In genomic region chr1:31931241-31932225, GRCh38 we compare ENCODE assay signal across 8 cellular contexts. TPM values are rescaled to one million over a fixed set of nuclear protein-coding genes. Genes with fewer than 3 reads are reported as not detected.
DNase-seq lines count a peak whose midpoint lies in the region; ATAC-seq and TF ChIP-seq lines count a peak whose summit lies in the region.

No MANE protein-coding gene starts in this region.

- peak overlapping the region; percentile 38; the same call in 1 of the 2 replicates for H3K4me3 ChIP-seq in HUES48 (ENCODE audit: low read depth, low read length)
- peak overlapping the region; percentile 50 for H3K4me3 ChIP-seq in iPS-20b (ENCODE audit: low read length)

- H3K9ac ChIP-seq in HUES48 (ENCODE audit: low read depth, low read length) (no peak overlapping the region), iPS-20b (ENCODE audit: low read depth, low read length) (peak overlapping the region; percentile 19; the same call in 1 of the 2 replicates)

- peak overlapping the region; percentile 97 for H3K4me3 Mint-ChIP-seq in activated T-helper 17 cell treated with anti-CD3 and anti-CD28 coated beads, Interleukin-2, amount 50 U/mL, for 72 hours
- H3K4me3 Mint-ChIP-seq in type B pancreatic cell: no peak overlapping the region

- no peaks in the 10 kb centered on the region for H3K27me3 Mint-ChIP-seq in activated T-helper 17 cell treated with anti-CD3 and anti-CD28 coated beads, Interleukin-2, amount 50 U/mL, for 72 hours
- H3K27me3 Mint-ChIP-seq in type B pancreatic cell: no peaks in the 10 kb centered on the region

- H3K9me3 Mint-ChIP-seq in activated T-helper 17 cell treated with anti-CD3 and anti-CD28 coated beads, Interleukin-2, amount 50 U/mL, for 72 hours: no peaks in the 10 kb centered on the region
- no peaks in the 10 kb centered on the region for H3K9me3 Mint-ChIP-seq in type B pancreatic cell

- H3K27ac Mint-ChIP-seq in activated T-helper 17 cell treated with anti-CD3 and anti-CD28 coated beads, Interleukin-2, amount 50 U/mL, for 72 hours: peak overlapping the region; percentile 97
- peak overlapping the region; percentile 30 for H3K27ac Mint-ChIP-seq in type B pancreatic cell

- H3K36me3 Mint-ChIP-seq in activated T-helper 17 cell treated with anti-CD3 and anti-CD28 coated beads, Interleukin-2, amount 50 U/mL, for 72 hours (ENCODE audit: low read depth): peaks cover 84% of the 10 kb centered on the region
- peaks cover 6% of the 10 kb centered on the region for H3K36me3 Mint-ChIP-seq in type B pancreatic cell

- peaks cover 64% of the 10 kb centered on the region for H3K4me1 Mint-ChIP-seq in activated T-helper 17 cell treated with anti-CD3 and anti-CD28 coated beads, Interleukin-2, amount 50 U/mL, for 72 hours
- peaks cover 61% of the 10 kb centered on the region for H3K4me1 Mint-ChIP-seq in type B pancreatic cell (ENCODE audit: unreplicated experiment)

- peak; percentile 51 for DNase-seq in AG08395 (ENCODE audit: low spot score)
- DNase-seq in type B pancreatic cell (ENCODE audit: extremely low spot score, unreplicated experiment): no peak
- no peak for DNase-seq in GM20000 (ENCODE audit: low spot score)
- no peak for DNase-seq in stimulated activated CD4-positive, alpha-beta T cell treated with anti-CD3 and anti-CD28 coated beads, Interleukin-2, amount 100 ng/mL, for 24 hours

- peak; percentile 38 for ATAC-seq in activated T-helper 17 cell treated with anti-CD3 and anti-CD28 coated beads, Interleukin-2, amount 50 U/mL, for 72 hours (replicated peaks)
- ATAC-seq in GM18868 (IDR thresholded peaks at IDR 0.05; ENCODE audit: unreplicated experiment): no peak

- no peaks in the 10 kb centered on the region; the same call in 1 of the 2 replicates for H3K36me3 ChIP-seq in HUES48 (ENCODE audit: control insufficient read depth, insufficient read depth, low read length)
- H3K36me3 ChIP-seq in iPS-20b (ENCODE audit: insufficient read depth, low read depth, low read length): no peaks in the 10 kb centered on the region

- H3K4me1 ChIP-seq in HUES48 (ENCODE audit: control insufficient read depth, insufficient read depth, low read length) (peaks cover 61% of the 10 kb centered on the region), iPS-20b (ENCODE audit: insufficient read depth, low read length) (peaks cover 48% of the 10 kb centered on the region)

- H3K27ac ChIP-seq in HUES48 (ENCODE audit: low read depth, low read length): peak overlapping the region; percentile 95
- H3K27ac ChIP-seq in iPS-20b (ENCODE audit: low read length): no peak overlapping the region

- H3K27me3 ChIP-seq in HUES48 (ENCODE audit: control insufficient read depth, insufficient read depth, low read length): no peaks in the 10 kb centered on the region
- H3K27me3 ChIP-seq in iPS-20b (ENCODE audit: insufficient read depth, low read length): no peaks in the 10 kb centered on the region

- TF ChIP-seq CTCF in type B pancreatic cell (conservative IDR thresholded peaks at IDR 0.05): no peak
- no peak for TF ChIP-seq CTCF in GM20000 (IDR thresholded peaks at IDR 0.05; ENCODE audit: extremely low read depth, missing control alignments)

- H3K9me3 ChIP-seq in HUES48 (ENCODE audit: control insufficient read depth, insufficient read depth, low read length): no peaks in the 10 kb centered on the region
- no peaks in the 10 kb centered on the region for H3K9me3 ChIP-seq in iPS-20b (ENCODE audit: insufficient read depth, low read depth, low read length)

RNA-seq across cellular contexts. Expression of gene PTP4A2, which starts 6.6 kb away (rescaled TPM):
- 100 to 1,000 TPM; 285 to 351 TPM for total RNA-seq in activated T-helper 17 cell treated with anti-CD3 and anti-CD28 coated beads, Interleukin-2, amount 50 U/mL, for 72 hours
- total RNA-seq in type B pancreatic cell (ENCODE audit: low replicate concordance): 150 and 179 TPM in 2 replicates
